In genomic region chr7:94908204-94909022, GRCh38 we compare ENCODE assay signal across 8 cellular contexts. TPM values are rescaled to one million over a fixed set of nuclear protein-coding genes. Genes with fewer than 3 reads are reported as not detected.
DNase-seq lines count a peak whose midpoint lies in the region; ATAC-seq and TF ChIP-seq lines count a peak whose summit lies in the region.

No MANE protein-coding gene starts in this region.

- H3K27me3 Mint-ChIP-seq in T-helper 17 cell = peaks cover 47% of the 10 kb centered on the region

- H3K36me3 ChIP-seq in cardiac muscle cell (no peaks in the 10 kb centered on the region), neuronal stem cell (replicated peaks in 1 of 2; ENCODE audit: control insufficient read depth in 2 of 2, insufficient read depth in 2 of 2, low read length in 2 of 2) (peaks cover 0 to 8% of the 10 kb centered on the region in 2 donors)

- no peak overlapping the region for H2BK15ac ChIP-seq in neuronal stem cell (ENCODE audit: low read length)

- peak; percentile 37 for DNase-seq in HuH-7 (ENCODE audit: low spot score)
- no peak for DNase-seq in T-helper 17 cell
- peak; percentile 32 to 74 for DNase-seq in cardiac muscle cell (ENCODE audit: low read depth in 1 of 2, low spot score in 1 of 2)
- peak; percentile 76 for DNase-seq in neuronal stem cell (ENCODE audit: low spot score)
- no peak for DNase-seq in effector CD8-positive, alpha-beta T cell (lab: John Stamatoyannopoulos, UW)

- peak overlapping the region; percentile 93 for H2AFZ ChIP-seq in neuronal stem cell (ENCODE audit: low read length)

- ATAC-seq in T-helper 17 cell (no peak), HG03457 (IDR thresholded peaks at IDR 0.05; ENCODE audit: unreplicated experiment) (no peak), GM18907 (IDR thresholded peaks at IDR 0.05; ENCODE audit: unreplicated experiment) (no peak)

- H2BK12ac ChIP-seq in neuronal stem cell (ENCODE audit: low read length) = no peak overlapping the region

- no peaks in the 10 kb centered on the region for H3K36me3 Mint-ChIP-seq in T-helper 17 cell (ENCODE audit: low read depth)

- H3K27ac Mint-ChIP-seq in T-helper 17 cell = no peak overlapping the region

- H2BK5ac ChIP-seq in neuronal stem cell (ENCODE audit: low read length) = peak overlapping the region; percentile 6

- no peak overlapping the region for H4K8ac ChIP-seq in neuronal stem cell (ENCODE audit: low read depth, low read length)

- H4K91ac ChIP-seq in neuronal stem cell (ENCODE audit: low read depth, low read length, poor library complexity) = no peak overlapping the region

- H3K27ac ChIP-seq in C4-2B (peak overlapping the region; percentile 50; the same call in 1 of the 2 replicates), cardiac muscle cell (peak overlapping the region; percentile 92), neuronal stem cell (replicated peaks; ENCODE audit: low read length) (peak overlapping the region; percentile 97)

- H3K4me1 ChIP-seq in cardiac muscle cell (ENCODE audit: low read depth) (peaks cover 21% of the 10 kb centered on the region), neuronal stem cell (ENCODE audit: control insufficient read depth in 2 of 2, insufficient read depth in 1 of 2, low read depth in 1 of 2, low read length in 2 of 2) (peaks cover 11 to 14% of the 10 kb centered on the region in 2 donors)

- H3K79me1 ChIP-seq in neuronal stem cell (ENCODE audit: low read depth, low read length) = no peaks in the 10 kb centered on the region

- peak overlapping the region; percentile 61 for H3K4me3 ChIP-seq in cardiac muscle cell
- H3K4me3 ChIP-seq in neuronal stem cell (ENCODE audit: low read length in 2 of 2) = peak overlapping the region; percentile 75 to 82

- H3K4me1 Mint-ChIP-seq in T-helper 17 cell = peaks cover 5% of the 10 kb centered on the region

- peak overlapping the region; percentile 68 for H3K4me3 Mint-ChIP-seq in T-helper 17 cell

- H3K27me3 ChIP-seq in cardiac muscle cell (no peaks in the 10 kb centered on the region), neuronal stem cell (ENCODE audit: control insufficient read depth in 3 of 3, insufficient read depth in 3 of 3, low read depth in 1 of 3, low read length in 3 of 3) (no peaks in the 10 kb centered on the region)

- no peak overlapping the region for H3K14ac ChIP-seq in neuronal stem cell (ENCODE audit: low read length)

- H3K23ac ChIP-seq in neuronal stem cell (ENCODE audit: low read depth, low read length, poor library complexity) = no peak overlapping the region

- H3K9me3 ChIP-seq in T-helper 17 cell (ENCODE audit: control insufficient read depth, low read length, poor library complexity, severe bottlenecking) (no peaks in the 10 kb centered on the region), cardiac muscle cell (ENCODE audit: low read depth) (no peaks in the 10 kb centered on the region), neuronal stem cell (replicated peaks in 1 of 2; ENCODE audit: control insufficient read depth in 2 of 2, insufficient read depth in 1 of 2, low read depth in 1 of 2, low read length in 2 of 2) (peaks cover 0 to 9% of the 10 kb centered on the region in 2 donors)

- H3K4me2 ChIP-seq in neuronal stem cell (ENCODE audit: insufficient read depth, low read length, poor library complexity, severe bottlenecking) = peak overlapping the region; percentile 56

- no CpG with 5 or more reads among the region's 26 CpGs for WGBS in neuronal stem cell (ENCODE audit: extremely low coverage in 2 of 2, insufficient read length in 2 of 2, insufficient replicate concordance in 1 of 2), 2 donors

- peak overlapping the region; percentile 85 for H3K9ac ChIP-seq in neuronal stem cell (ENCODE audit: low read depth, low read length, poor library complexity)

- H3K18ac ChIP-seq in neuronal stem cell (ENCODE audit: low read length) = peak overlapping the region; percentile 93

- H2BK120ac ChIP-seq in neuronal stem cell (ENCODE audit: low read depth, low read length) = no peak overlapping the region

- no peak overlapping the region for H2AK5ac ChIP-seq in neuronal stem cell (ENCODE audit: low read depth, low read length)

- no peak for TF ChIP-seq CTCF in C4-2B (conservative IDR thresholded peaks at IDR 0.05)
- no peak for TF ChIP-seq CTCF in cardiac muscle cell (IDR thresholded peaks at IDR 0.05; ENCODE audit: low read depth, low read length)

- no peak overlapping the region for H3K4ac ChIP-seq in neuronal stem cell (ENCODE audit: low read length)

RNA-seq across cellular contexts. Expression of gene PPP1R9A, which starts 1.0 kb away (rescaled TPM):
- under 1 TPM; 0.02 to 0.08 TPM for total RNA-seq in T-helper 17 cell
- total RNA-seq in cardiac muscle cell = 21.7 and 41.5 TPM in 2 replicates
- polyA plus RNA-seq in cardiac muscle cell = 21.4 and 23.8 TPM in 2 replicates
- 6.6 TPM for polyA plus RNA-seq in neuronal stem cell (2013, experiment 1 of 2)
- polyA plus RNA-seq in neuronal stem cell (2013, experiment 2 of 2) = 6.9 TPM

Comparison
In these comparisons a context has a peak if more than half of its experiments do, and no peak if none do; other contexts are left out.
1. DNase-seq: peak in HuH-7 (single experiment), cardiac muscle cell (2 of 2) and neuronal stem cell (single experiment); none in T-helper 17 cell (0 of 3) and effector CD8-positive, alpha-beta T cell (single experiment).
2. RNA of gene PPP1R9A, which starts 1.0 kb away (total RNA-seq): 21.7 to 41.5 TPM in cardiac muscle cell; 0.02 to 0.08 TPM in T-helper 17 cell; every median in the first group is over 10 times any median in the second.
3. Peak in every context shown above with its lines, with median percentiles within 50 percentile points of each other: H3K27ac ChIP-seq.